Comparison of ENCODE assay signal across 1 cellular context in genomic region chr10:63133787-63134557, GRCh38.
TF ChIP-seq lines count a peak whose summit lies in the region.

No MANE protein-coding gene starts in this region.

TF ChIP-seq in HepG2, 621 proteins besides CTCF, POLR2A, EP300 and RAD21 (continued from another document and continues in another):
- TF ChIP-seq, protein P1, sequence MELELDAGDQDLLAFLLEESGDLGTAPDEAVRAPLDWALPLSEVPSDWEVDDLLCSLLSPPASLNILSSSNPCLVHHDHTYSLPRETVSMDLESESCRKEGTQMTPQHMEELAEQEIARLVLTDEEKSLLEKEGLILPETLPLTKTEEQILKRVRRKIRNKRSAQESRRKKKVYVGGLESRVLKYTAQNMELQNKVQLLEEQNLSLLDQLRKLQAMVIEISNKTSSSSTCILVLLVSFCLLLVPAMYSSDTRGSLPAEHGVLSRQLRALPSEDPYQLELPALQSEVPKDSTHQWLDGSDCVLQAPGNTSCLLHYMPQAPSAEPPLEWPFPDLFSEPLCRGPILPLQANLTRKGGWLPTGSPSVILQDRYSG (CRISPR knock-in tag; IDR thresholded peaks at IDR 0.05): no peak
- no peak for TF ChIP-seq ZNF441 (CRISPR knock-in tag; IDR thresholded peaks at IDR 0.05; ENCODE audit: borderline replicate concordance)
- TF ChIP-seq ISL2 (CRISPR knock-in tag; IDR thresholded peaks at IDR 0.05): no peak
- no peak for TF ChIP-seq FOXJ3 (CRISPR knock-in tag; IDR thresholded peaks at IDR 0.05; ENCODE audit: borderline replicate concordance)
- no peak for TF ChIP-seq ZFP36L1 (CRISPR knock-in tag; IDR thresholded peaks at IDR 0.05)
- TF ChIP-seq MAFK (conservative IDR thresholded peaks at IDR 0.05 in 1 of 2, IDR thresholded peaks at IDR 0.05 in 1 of 2; ENCODE audit: low read length in 2 of 2): no peak
- no peak for TF ChIP-seq IKZF4 (CRISPR knock-in tag; IDR thresholded peaks at IDR 0.05; ENCODE audit: borderline replicate concordance, low read depth, not compliant biosample characterization)
- no peak for TF ChIP-seq ZC3H4 (CRISPR knock-in tag; IDR thresholded peaks at IDR 0.05; ENCODE audit: borderline replicate concordance)
- no peak for TF ChIP-seq ZKSCAN5 (CRISPR knock-in tag; IDR thresholded peaks at IDR 0.05)
- TF ChIP-seq SPEN (CRISPR knock-in tag; IDR thresholded peaks at IDR 0.05; ENCODE audit: low read depth): no peak
- 0 out of 2 replicates have a peak, but pooled peaks have one; percentile 3 for TF ChIP-seq ZNF724P (CRISPR knock-in tag; IDR thresholded peaks at IDR 0.05; ENCODE audit: borderline replicate concordance)
- TF ChIP-seq SRSF9 (IDR thresholded peaks at IDR 0.05; ENCODE audit: borderline replicate concordance, insufficient read depth, low read depth, low read length, poor library complexity, severe bottlenecking): no peak
- no peak for TF ChIP-seq EEA1 (CRISPR knock-in tag; IDR thresholded peaks at IDR 0.05; ENCODE audit: borderline replicate concordance)
- TF ChIP-seq MIXL1 (CRISPR knock-in tag; IDR thresholded peaks at IDR 0.05): no peak
- TF ChIP-seq ZNF235 (CRISPR knock-in tag; IDR thresholded peaks at IDR 0.05; ENCODE audit: borderline replicate concordance): 0 out of 2 replicates have a peak, but pooled peaks have one; percentile 38
- no peak for TF ChIP-seq ZNF264 (CRISPR knock-in tag; IDR thresholded peaks at IDR 0.05)
- TF ChIP-seq TGIF2 (CRISPR knock-in tag; IDR thresholded peaks at IDR 0.05): no peak
- TF ChIP-seq ARNTL (CRISPR knock-in tag; IDR thresholded peaks at IDR 0.05): no peak
- TF ChIP-seq ZNF225 (CRISPR knock-in tag; IDR thresholded peaks at IDR 0.05): 0 out of 2 replicates have a peak, but pooled peaks have one; percentile 9
- peak; percentile 68 for TF ChIP-seq HNRNPK (IDR thresholded peaks at IDR 0.05; ENCODE audit: low read depth, low read length, poor library complexity, severe bottlenecking)
- TF ChIP-seq ZNF710 (CRISPR knock-in tag; IDR thresholded peaks at IDR 0.05; ENCODE audit: borderline replicate concordance): no peak
- no peak for TF ChIP-seq ZNF343 (CRISPR knock-in tag; IDR thresholded peaks at IDR 0.05)
- no peak for TF ChIP-seq ZNF574 (CRISPR knock-in tag; IDR thresholded peaks at IDR 0.05)
- TF ChIP-seq, protein P2, sequence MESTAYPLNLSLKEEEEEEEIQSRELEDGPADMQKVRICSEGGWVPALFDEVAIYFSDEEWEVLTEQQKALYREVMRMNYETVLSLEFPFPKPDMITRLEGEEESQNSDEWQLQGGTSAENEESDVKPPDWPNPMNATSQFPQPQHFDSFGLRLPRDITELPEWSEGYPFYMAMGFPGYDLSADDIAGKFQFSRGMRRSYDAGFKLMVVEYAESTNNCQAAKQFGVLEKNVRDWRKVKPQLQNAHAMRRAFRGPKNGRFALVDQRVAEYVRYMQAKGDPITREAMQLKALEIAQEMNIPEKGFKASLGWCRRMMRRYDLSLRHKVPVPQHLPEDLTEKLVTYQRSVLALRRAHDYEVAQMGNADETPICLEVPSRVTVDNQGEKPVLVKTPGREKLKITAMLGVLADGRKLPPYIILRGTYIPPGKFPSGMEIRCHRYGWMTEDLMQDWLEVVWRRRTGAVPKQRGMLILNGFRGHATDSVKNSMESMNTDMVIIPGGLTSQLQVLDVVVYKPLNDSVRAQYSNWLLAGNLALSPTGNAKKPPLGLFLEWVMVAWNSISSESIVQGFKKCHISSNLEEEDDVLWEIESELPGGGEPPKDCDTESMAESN (CRISPR knock-in tag; conservative IDR thresholded peaks at IDR 0.05): no peak
- no peak for TF ChIP-seq NR2C2 (CRISPR knock-in tag; IDR thresholded peaks at IDR 0.05; ENCODE audit: borderline replicate concordance)
- no peak for TF ChIP-seq ATF7-NPFF (CRISPR knock-in tag; IDR thresholded peaks at IDR 0.05; ENCODE audit: low read depth)
- TF ChIP-seq ZNF615 (CRISPR knock-in tag; IDR thresholded peaks at IDR 0.05; ENCODE audit: borderline replicate concordance): no peak
- TF ChIP-seq, protein P3, sequence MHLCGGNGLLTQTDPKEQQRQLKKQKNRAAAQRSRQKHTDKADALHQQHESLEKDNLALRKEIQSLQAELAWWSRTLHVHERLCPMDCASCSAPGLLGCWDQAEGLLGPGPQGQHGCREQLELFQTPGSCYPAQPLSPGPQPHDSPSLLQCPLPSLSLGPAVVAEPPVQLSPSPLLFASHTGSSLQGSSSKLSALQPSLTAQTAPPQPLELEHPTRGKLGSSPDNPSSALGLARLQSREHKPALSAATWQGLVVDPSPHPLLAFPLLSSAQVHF (CRISPR knock-in tag; IDR thresholded peaks at IDR 0.05): no peak
- TF ChIP-seq JUN (CRISPR knock-in tag; IDR thresholded peaks at IDR 0.05): no peak
- TF ChIP-seq PCBP2 (optimal IDR thresholded peaks at IDR 0.05; ENCODE audit: low read depth, low read length, poor library complexity, severe bottlenecking): peak; percentile 76
- TF ChIP-seq KMT2B (CRISPR knock-in tag; IDR thresholded peaks at IDR 0.05): no peak
- TF ChIP-seq MZF1 (CRISPR knock-in tag; IDR thresholded peaks at IDR 0.05; ENCODE audit: borderline replicate concordance): no peak
- TF ChIP-seq CERS6 (CRISPR knock-in tag; IDR thresholded peaks at IDR 0.05): no peak
- TF ChIP-seq, protein P4, sequence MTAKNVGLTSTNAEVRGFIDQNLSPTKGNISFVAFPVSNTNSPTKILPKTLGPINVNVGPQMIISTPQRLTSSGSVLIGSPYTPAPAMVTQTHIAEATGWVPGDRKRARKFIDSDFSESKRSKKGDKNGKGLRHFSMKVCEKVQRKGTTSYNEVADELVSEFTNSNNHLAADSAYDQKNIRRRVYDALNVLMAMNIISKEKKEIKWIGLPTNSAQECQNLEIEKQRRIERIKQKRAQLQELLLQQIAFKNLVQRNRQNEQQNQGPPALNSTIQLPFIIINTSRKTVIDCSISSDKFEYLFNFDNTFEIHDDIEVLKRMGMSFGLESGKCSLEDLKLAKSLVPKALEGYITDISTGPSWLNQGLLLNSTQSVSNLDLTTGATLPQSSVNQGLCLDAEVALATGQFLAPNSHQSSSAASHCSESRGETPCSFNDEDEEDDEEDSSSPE (CRISPR knock-in tag; IDR thresholded peaks at IDR 0.05): no peak
- TF ChIP-seq ATF7 (IDR thresholded peaks at IDR 0.05): no peak
- TF ChIP-seq ATF7 (CRISPR knock-in tag; IDR thresholded peaks at IDR 0.05): no peak
- TF ChIP-seq ZMYM4 (CRISPR knock-in tag; IDR thresholded peaks at IDR 0.05): no peak
- TF ChIP-seq NCOA1 (CRISPR knock-in tag; IDR thresholded peaks at IDR 0.05): no peak
- no peak for TF ChIP-seq ZNF629 (CRISPR knock-in tag; conservative IDR thresholded peaks at IDR 0.05)
- no peak for TF ChIP-seq MTA1 (CRISPR knock-in tag; IDR thresholded peaks at IDR 0.05; ENCODE audit: borderline replicate concordance)
- TF ChIP-seq, protein P5, sequence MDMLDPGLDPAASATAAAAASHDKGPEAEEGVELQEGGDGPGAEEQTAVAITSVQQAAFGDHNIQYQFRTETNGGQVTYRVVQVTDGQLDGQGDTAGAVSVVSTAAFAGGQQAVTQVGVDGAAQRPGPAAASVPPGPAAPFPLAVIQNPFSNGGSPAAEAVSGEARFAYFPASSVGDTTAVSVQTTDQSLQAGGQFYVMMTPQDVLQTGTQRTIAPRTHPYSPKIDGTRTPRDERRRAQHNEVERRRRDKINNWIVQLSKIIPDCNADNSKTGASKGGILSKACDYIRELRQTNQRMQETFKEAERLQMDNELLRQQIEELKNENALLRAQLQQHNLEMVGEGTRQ (IDR thresholded peaks at IDR 0.05; ENCODE audit: low read depth, low read length): no peak
- TF ChIP-seq, protein P5 (CRISPR knock-in tag; IDR thresholded peaks at IDR 0.05; ENCODE audit: borderline replicate concordance): 0 out of 2 replicates have a peak, but pooled peaks have one; percentile 14
- no peak for TF ChIP-seq TOE1 (CRISPR knock-in tag; IDR thresholded peaks at IDR 0.05)
- TF ChIP-seq, protein P6, sequence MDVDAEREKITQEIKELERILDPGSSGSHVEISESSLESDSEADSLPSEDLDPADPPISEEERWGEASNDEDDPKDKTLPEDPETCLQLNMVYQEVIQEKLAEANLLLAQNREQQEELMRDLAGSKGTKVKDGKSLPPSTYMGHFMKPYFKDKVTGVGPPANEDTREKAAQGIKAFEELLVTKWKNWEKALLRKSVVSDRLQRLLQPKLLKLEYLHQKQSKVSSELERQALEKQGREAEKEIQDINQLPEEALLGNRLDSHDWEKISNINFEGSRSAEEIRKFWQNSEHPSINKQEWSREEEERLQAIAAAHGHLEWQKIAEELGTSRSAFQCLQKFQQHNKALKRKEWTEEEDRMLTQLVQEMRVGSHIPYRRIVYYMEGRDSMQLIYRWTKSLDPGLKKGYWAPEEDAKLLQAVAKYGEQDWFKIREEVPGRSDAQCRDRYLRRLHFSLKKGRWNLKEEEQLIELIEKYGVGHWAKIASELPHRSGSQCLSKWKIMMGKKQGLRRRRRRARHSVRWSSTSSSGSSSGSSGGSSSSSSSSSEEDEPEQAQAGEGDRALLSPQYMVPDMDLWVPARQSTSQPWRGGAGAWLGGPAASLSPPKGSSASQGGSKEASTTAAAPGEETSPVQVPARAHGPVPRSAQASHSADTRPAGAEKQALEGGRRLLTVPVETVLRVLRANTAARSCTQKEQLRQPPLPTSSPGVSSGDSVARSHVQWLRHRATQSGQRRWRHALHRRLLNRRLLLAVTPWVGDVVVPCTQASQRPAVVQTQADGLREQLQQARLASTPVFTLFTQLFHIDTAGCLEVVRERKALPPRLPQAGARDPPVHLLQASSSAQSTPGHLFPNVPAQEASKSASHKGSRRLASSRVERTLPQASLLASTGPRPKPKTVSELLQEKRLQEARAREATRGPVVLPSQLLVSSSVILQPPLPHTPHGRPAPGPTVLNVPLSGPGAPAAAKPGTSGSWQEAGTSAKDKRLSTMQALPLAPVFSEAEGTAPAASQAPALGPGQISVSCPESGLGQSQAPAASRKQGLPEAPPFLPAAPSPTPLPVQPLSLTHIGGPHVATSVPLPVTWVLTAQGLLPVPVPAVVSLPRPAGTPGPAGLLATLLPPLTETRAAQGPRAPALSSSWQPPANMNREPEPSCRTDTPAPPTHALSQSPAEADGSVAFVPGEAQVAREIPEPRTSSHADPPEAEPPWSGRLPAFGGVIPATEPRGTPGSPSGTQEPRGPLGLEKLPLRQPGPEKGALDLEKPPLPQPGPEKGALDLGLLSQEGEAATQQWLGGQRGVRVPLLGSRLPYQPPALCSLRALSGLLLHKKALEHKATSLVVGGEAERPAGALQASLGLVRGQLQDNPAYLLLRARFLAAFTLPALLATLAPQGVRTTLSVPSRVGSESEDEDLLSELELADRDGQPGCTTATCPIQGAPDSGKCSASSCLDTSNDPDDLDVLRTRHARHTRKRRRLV (CRISPR knock-in tag; IDR thresholded peaks at IDR 0.05): 0 out of 2 replicates have a peak, but pooled peaks have one; percentile 11
- peak; percentile 2; the same call in 1 of the 2 replicates for TF ChIP-seq ZNF788 (CRISPR knock-in tag; IDR thresholded peaks at IDR 0.05; ENCODE audit: borderline replicate concordance)
- TF ChIP-seq ZNF263 (CRISPR knock-in tag; IDR thresholded peaks at IDR 0.05): 0 out of 2 replicates have a peak, but pooled peaks have one; percentile 1
- TF ChIP-seq MAZ (IDR thresholded peaks at IDR 0.05; ENCODE audit: borderline replicate concordance, low read depth, low read length): no peak
- no peak for TF ChIP-seq MAZ (CRISPR knock-in tag; IDR thresholded peaks at IDR 0.05; ENCODE audit: low read depth)
- TF ChIP-seq MLX (CRISPR knock-in tag; IDR thresholded peaks at IDR 0.05): no peak
- TF ChIP-seq SALL2 (CRISPR knock-in tag; IDR thresholded peaks at IDR 0.05): no peak
